Comparison of ENCODE assay signal across 13 cellular contexts in the genomic region with DNA sequence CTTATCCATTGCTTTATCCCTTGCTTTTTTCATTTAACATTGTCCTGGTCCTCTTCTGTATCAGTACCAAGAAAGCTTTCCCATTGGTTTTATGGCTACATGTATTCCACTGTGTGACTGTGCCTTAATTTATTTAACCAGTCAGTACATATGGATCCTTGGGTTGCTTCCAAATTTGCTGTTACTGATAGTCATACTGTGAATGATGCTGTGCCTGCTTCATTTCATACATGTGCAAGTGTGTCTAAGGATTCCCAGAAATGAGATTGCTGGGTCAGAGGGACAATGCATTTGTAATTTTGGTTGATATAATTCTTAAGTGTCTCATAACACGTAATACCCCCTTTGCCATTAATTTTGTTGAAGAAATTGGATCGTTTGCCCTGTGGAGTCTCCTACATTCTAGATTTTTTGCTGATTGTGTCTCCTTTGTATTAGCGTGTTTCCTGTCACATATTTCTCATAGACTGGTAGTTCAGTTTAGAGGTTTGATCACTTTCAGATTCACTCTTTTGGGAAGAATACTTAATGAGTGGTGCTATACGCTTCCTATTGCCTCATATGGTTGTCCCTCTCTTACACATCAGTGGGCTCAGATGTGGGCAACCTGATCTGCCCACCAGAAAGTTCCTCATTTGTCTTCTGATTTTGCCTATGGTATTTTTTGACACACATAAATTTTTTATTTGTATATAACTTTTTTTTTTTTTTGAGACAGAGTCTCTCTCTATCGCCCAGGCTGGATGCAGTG. TPM values are rescaled to one million over a fixed set of nuclear protein-coding genes. Genes with fewer than 3 reads are reported as not detected.
DNase-seq lines count a peak whose midpoint lies in the region; ATAC-seq and TF ChIP-seq lines count a peak whose summit lies in the region.
"Had no signal": no experiment of that assay in that cellular context is flagged by ENCODE, and none has a peak within 500 bp of the region (broad histone marks: within the 10 kb centered on the region; RNA-seq: fewer than 3 reads in every experiment).

No MANE protein-coding gene starts in this region.

- peaks cover 6% of the 10 kb centered on the region for H3K4me1 Mint-ChIP-seq in T-helper 1 cell treated with Interleukin-12 subunit alpha and Interleukin-12 subunit beta and Interleukin-4 antibody, amounts not matched to agents 30 μg/mL and 1 μg/mL, for 36 hours (ENCODE audit: low read depth)

- TF ChIP-seq POLR2A in spleen (IDR thresholded peaks at IDR 0.05): no peak

- intact Hi-C loops in cardiac septum (cut with DNase I): no loop called here
- intact Hi-C loops in spleen (cut with DNase I; ENCODE audit: low total_unique reads): no loop called here

- H3K36me3 Mint-ChIP-seq in T-helper 1 cell treated with Interleukin-12 subunit alpha and Interleukin-12 subunit beta and Interleukin-4 antibody, amounts not matched to agents 30 μg/mL and 1 μg/mL, for 36 hours (ENCODE audit: low read depth): peaks cover 31% of the 10 kb centered on the region

- DNase-seq in cardiac septum (ENCODE audit: low spot score) (peak; percentile 6), right atrium auricular region (ENCODE audit: low spot score) (no peak), NCI-H2227 treated with DMSO at 0.1 percent for 48 hours (lab: John Stamatoyannopoulos, UW) (no peak), AG08395 (ENCODE audit: low spot score) (no peak), spleen (no peak)
- DNase-seq in effector memory CD4-positive, alpha-beta T cell: no peak
- DNase-seq: activated CD4-positive, alpha-beta T cell treated with anti-CD3 and anti-CD28 coated beads, Interleukin-2, amount 50 U/mL, for 1 hour; colonic mucosa; DND-41; mucosa of descending colon; PC-3 had no signal

- TF ChIP-seq CTCF in right atrium auricular region (IDR thresholded peaks at IDR 0.05): no peak
- no peak for TF ChIP-seq CTCF in spleen (IDR thresholded peaks at IDR 0.05 in 8 of 11, conservative IDR thresholded peaks at IDR 0.05 in 3 of 11)

- ATAC-seq in HG02678 (IDR thresholded peaks at IDR 0.05; ENCODE audit: unreplicated experiment): peak; percentile 43
- ATAC-seq: mucosa of descending colon, PC-3 had no signal

- peak overlapping the region; percentile 1 for H3K27ac Mint-ChIP-seq in T-helper 1 cell treated with Interleukin-12 subunit alpha and Interleukin-12 subunit beta and Interleukin-4 antibody, amounts not matched to agents 30 μg/mL and 1 μg/mL, for 36 hours

- H3K4me3 ChIP-seq in right atrium auricular region: no peak overlapping the region
- H3K4me3 ChIP-seq in effector memory CD4-positive, alpha-beta T cell (ENCODE audit: insufficient read depth, low read depth, low read length, poor library complexity, severe bottlenecking): no peak overlapping the region
- no peak overlapping the region for H3K4me3 ChIP-seq in spleen
- H3K4me3 ChIP-seq: colonic mucosa, mucosa of descending colon had no signal

- H3K27me3 ChIP-seq in right atrium auricular region: no peaks in the 10 kb centered on the region
- H3K27me3 ChIP-seq in effector memory CD4-positive, alpha-beta T cell (replicated peaks; ENCODE audit: control insufficient read depth, insufficient read depth, low read length, poor library complexity, severe bottlenecking): no peaks in the 10 kb centered on the region
- no peaks in the 10 kb centered on the region for H3K27me3 ChIP-seq in spleen (replicated peaks in 1 of 7)
- H3K27me3 ChIP-seq: colonic mucosa had no signal

- H3K36me3 ChIP-seq in right atrium auricular region (peaks cover 58% of the 10 kb centered on the region), spleen (peaks cover 0 to 81% (median 66%) of the 10 kb centered on the region in 6 donors)
- H3K36me3 ChIP-seq in effector memory CD4-positive, alpha-beta T cell (ENCODE audit: control insufficient read depth, insufficient read depth, low read length): peaks cover 69% of the 10 kb centered on the region

- WGBS in spleen, 5 donors: 43 to 69% (median 64%) methylated on average over 5 of the region's 5 CpGs

- H3K4me3 Mint-ChIP-seq in T-helper 1 cell treated with Interleukin-12 subunit alpha and Interleukin-12 subunit beta and Interleukin-4 antibody, amounts not matched to agents 30 μg/mL and 1 μg/mL, for 36 hours: no peak overlapping the region

- H3K27ac ChIP-seq in right atrium auricular region: no peak overlapping the region
- no peak overlapping the region for H3K27ac ChIP-seq in effector memory CD4-positive, alpha-beta T cell (ENCODE audit: insufficient read depth, low read length, poor library complexity, severe bottlenecking)
- H3K27ac ChIP-seq in spleen: peak overlapping the region in 3 of 8 donors; percentile 17 to 60 (median 53)
- H3K27ac ChIP-seq: colonic mucosa had no signal

- H3K9me3 ChIP-seq in right atrium auricular region: no peaks in the 10 kb centered on the region
- no peaks in the 10 kb centered on the region for H3K9me3 ChIP-seq in effector memory CD4-positive, alpha-beta T cell (ENCODE audit: control insufficient read depth, low read length)
- no peaks in the 10 kb centered on the region for H3K9me3 ChIP-seq in spleen
- H3K9me3 ChIP-seq: colonic mucosa, mucosa of descending colon had no signal

- no peaks in the 10 kb centered on the region for H3K9me3 Mint-ChIP-seq in T-helper 1 cell treated with Interleukin-12 subunit alpha and Interleukin-12 subunit beta and Interleukin-4 antibody, amounts not matched to agents 30 μg/mL and 1 μg/mL, for 36 hours

- no peaks in the 10 kb centered on the region for H3K27me3 Mint-ChIP-seq in T-helper 1 cell treated with Interleukin-12 subunit alpha and Interleukin-12 subunit beta and Interleukin-4 antibody, amounts not matched to agents 30 μg/mL and 1 μg/mL, for 36 hours (ENCODE audit: low read depth)

- H3K4me1 ChIP-seq in right atrium auricular region: no peaks in the 10 kb centered on the region
- H3K4me1 ChIP-seq in effector memory CD4-positive, alpha-beta T cell (ENCODE audit: control insufficient read depth, insufficient read depth, low read length, poor library complexity, severe bottlenecking): no peaks in the 10 kb centered on the region
- H3K4me1 ChIP-seq in spleen: peaks cover 0 to 14% (median 3%) of the 10 kb centered on the region in 6 donors
- H3K4me1 ChIP-seq: colonic mucosa had no signal

RNA-seq across cellular contexts. Expression of a gene that starts 35.2 kb away (rescaled TPM):
- total RNA-seq in cardiac septum: 1,860 TPM
- total RNA-seq in right atrium auricular region: 1,000 to 10,000 TPM in 1 of 2 donors, 100 to 1,000 TPM in 1; 797 to 1,210 TPM
- total RNA-seq in spleen: 1 to 10 TPM in 5 of 7 donors, under 1 TPM in 2; 0.91 to 4.7 (median 1.5) TPM
- polyA plus RNA-seq in spleen: 1 to 10 TPM in 2 of 3 donors, under 1 TPM in 1; 0.49 to 2.2 (median 1.4) TPM
- total RNA-seq: PC-3 had no signal

RNA-seq across cellular contexts. Expression of a gene that starts 47.3 kb away (rescaled TPM):
- total RNA-seq in cardiac septum (33.1 TPM), right atrium auricular region (10 to 100 TPM; 28.2 to 49.8 TPM), spleen (10 to 100 TPM; 53.6 to 82.4 (median 70.1) TPM)
- 10 to 100 TPM; 15.7 to 35.0 (median 26.1) TPM for polyA plus RNA-seq in spleen

RNA-seq across cellular contexts. Expression of a gene that starts 59.5 kb away (rescaled TPM):
- total RNA-seq in cardiac septum (7.1 TPM), right atrium auricular region (10 to 100 TPM; 15.9 to 23.2 TPM), spleen (100 to 1,000 TPM in 5 of 7 donors, 10 to 100 TPM in 2; 59.1 to 129 (median 119) TPM)
- 100 to 1,000 TPM; 136 to 227 (median 219) TPM for polyA plus RNA-seq in spleen

Comparison
In these comparisons a context has a peak if more than half of its experiments do, and no peak if none do; other contexts are left out.
1. RNA of a gene that starts 35.2 kb away (total RNA-seq): 1,860 TPM in cardiac septum (single experiment) and 797 to 1,210 TPM in right atrium auricular region; 0.91 to 4.7 TPM in spleen; every median in the first group is over 100 times any median in the second.